Comparison of ENCODE assay signal across 10 cellular contexts in the genomic region with DNA sequence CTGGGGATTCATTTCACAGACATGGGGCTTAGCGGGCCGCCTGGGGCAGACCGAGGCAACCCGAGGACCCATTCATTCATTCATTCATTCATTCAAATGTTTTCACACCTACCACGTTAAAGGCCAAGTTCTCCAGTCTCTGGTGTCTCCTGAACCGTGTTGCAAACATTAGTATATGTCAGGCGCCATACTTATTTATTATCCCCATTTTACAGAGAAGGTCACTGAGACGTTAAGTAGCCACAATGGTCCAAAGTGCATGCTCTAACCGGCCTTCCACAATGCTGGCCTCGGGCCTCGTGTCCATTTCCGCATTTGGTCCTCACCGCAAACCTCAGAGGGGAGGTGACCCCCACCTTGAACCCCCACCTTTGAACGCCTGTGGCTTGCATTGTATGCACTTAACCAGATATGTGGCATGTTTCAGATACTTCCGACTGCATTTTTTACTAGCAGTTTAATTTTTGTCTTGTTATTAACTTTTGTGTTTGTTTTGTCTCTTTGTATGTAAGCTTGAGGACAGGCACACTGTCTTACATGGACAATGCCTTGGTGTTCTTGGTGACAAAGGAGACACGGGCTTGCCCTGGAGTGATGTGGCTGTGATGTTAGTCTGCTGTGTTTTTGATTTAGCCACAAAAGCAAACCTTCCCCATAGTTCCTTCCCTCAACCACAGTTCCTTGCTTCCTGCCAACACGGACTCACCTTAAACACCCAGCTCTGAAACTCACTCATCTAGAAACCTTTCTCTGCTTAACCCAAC. TPM values are rescaled to one million over a fixed set of nuclear protein-coding genes. Genes with fewer than 3 reads are reported as not detected.
DNase-seq lines count a peak whose midpoint lies in the region; ATAC-seq, FAIRE-seq and TF ChIP-seq lines count a peak whose summit lies in the region.
"Had no signal": no experiment of that assay in that cellular context is flagged by ENCODE, and none has a peak within 500 bp of the region (broad histone marks: within the 10 kb centered on the region; RNA-seq: fewer than 3 reads in every experiment).

No MANE protein-coding gene starts in this region.

- H3K4me2 ChIP-seq in Karpas-422 (ENCODE audit: low read depth, low read length, poor library complexity, severe bottlenecking), result no peak overlapping the region

- no peak overlapping the region for H2AFZ ChIP-seq in Karpas-422 (ENCODE audit: low read length)

- no peaks in the 10 kb centered on the region for H3K27me3 ChIP-seq in stomach smooth muscle (ENCODE audit: control insufficient read depth in 1 of 2, insufficient read depth in 2 of 2, low read length in 2 of 2)
- H3K27me3 ChIP-seq in heart right ventricle, result peaks cover 0 to 26% (median 0%) of the 10 kb centered on the region in 7 donors
- no peaks in the 10 kb centered on the region for H3K27me3 ChIP-seq in Karpas-422 (ENCODE audit: low read length)
- H3K27me3 ChIP-seq: adrenal gland had no signal

- FAIRE-seq in kidney (lab: Jason Lieb, UNC), result no peak
- FAIRE-seq: HTR-8/SVneo had no signal

- TF ChIP-seq CTCF in kidney (IDR thresholded peaks at IDR 0.05; ENCODE audit: borderline replicate concordance, extremely low read depth, insufficient read depth) (no peak), heart right ventricle (IDR thresholded peaks at IDR 0.05) (no peak)

- peaks cover 21% of the 10 kb centered on the region for H3K27me3 Mint-ChIP-seq in activated CD4-positive, alpha-beta T cell treated with anti-CD3 and anti-CD28 coated beads, Interleukin-2, amount 10 ng/mL, durations not matched to agents 24 days and 14 days
- H3K27me3 Mint-ChIP-seq in activated naive CD8-positive, alpha-beta T cell treated with anti-CD3 and anti-CD28 coated beads, Interleukin-2, amount 10 ng/mL, durations not matched to agents 7 days and 5 days, result peaks cover 41% of the 10 kb centered on the region

- no peak for ATAC-seq in activated naive CD8-positive, alpha-beta T cell treated with anti-CD3 and anti-CD28 coated beads, Interleukin-2, amount 10 ng/mL, durations not matched to agents 7 days and 5 days (ENCODE audit: low read depth)
- ATAC-seq in heart right ventricle, result no peak

- no peaks in the 10 kb centered on the region for H3K9me3 Mint-ChIP-seq in activated CD4-positive, alpha-beta T cell treated with anti-CD3 and anti-CD28 coated beads, Interleukin-2, amount 10 ng/mL, durations not matched to agents 24 days and 14 days
- no peaks in the 10 kb centered on the region for H3K9me3 Mint-ChIP-seq in activated naive CD8-positive, alpha-beta T cell treated with anti-CD3 and anti-CD28 coated beads, Interleukin-2, amount 10 ng/mL, durations not matched to agents 7 days and 5 days

- no peak overlapping the region for H3K27ac ChIP-seq in kidney (ENCODE audit: low read depth in 2 of 2, low read length in 2 of 2)
- no peak overlapping the region for H3K27ac ChIP-seq in stomach smooth muscle (ENCODE audit: low read length)
- no peak overlapping the region for H3K27ac ChIP-seq in heart right ventricle
- H3K27ac ChIP-seq in Karpas-422 (ENCODE audit: low read length), result no peak overlapping the region

- H3K9ac ChIP-seq in kidney (ENCODE audit: low read length in 2 of 2) (no peak overlapping the region), stomach smooth muscle (ENCODE audit: low read length in 2 of 2) (peak overlapping the region in 1 of 2 donors; percentile 71), Karpas-422 (ENCODE audit: low read length) (no peak overlapping the region)

- WGBS in heart right ventricle, 2 donors, result 75 to 78% methylated on average over 17 of the region's 17 CpGs

- H3K4me3 ChIP-seq in kidney (ENCODE audit: low read length in 2 of 2) (peak overlapping the region in 1 of 2 donors; percentile 65), stomach smooth muscle (ENCODE audit: low read length in 2 of 2) (peak overlapping the region; percentile 70 to 85), heart right ventricle (peak overlapping the region in 5 of 10 donors; percentile 64 to 90 (median 85)), Karpas-422 (ENCODE audit: low read length) (no peak overlapping the region)

- peaks cover 3 to 17% of the 10 kb centered on the region in 2 donors for H3K4me1 ChIP-seq in kidney (ENCODE audit: control insufficient read depth in 1 of 2, insufficient read depth in 1 of 2, low read depth in 1 of 2, low read length in 2 of 2)
- peaks cover 30% of the 10 kb centered on the region for H3K4me1 ChIP-seq in stomach smooth muscle (ENCODE audit: control insufficient read depth, insufficient read depth, low read length)
- H3K4me1 ChIP-seq in heart right ventricle, result peaks cover 0 to 39% (median 28%) of the 10 kb centered on the region in 9 donors
- no peaks in the 10 kb centered on the region for H3K4me1 ChIP-seq in Karpas-422 (ENCODE audit: low read length)

- H3K4me1 Mint-ChIP-seq in activated CD4-positive, alpha-beta T cell treated with anti-CD3 and anti-CD28 coated beads, Interleukin-2, amount 10 ng/mL, durations not matched to agents 24 days and 14 days, result peaks cover 40% of the 10 kb centered on the region
- peaks cover 32% of the 10 kb centered on the region for H3K4me1 Mint-ChIP-seq in activated naive CD8-positive, alpha-beta T cell treated with anti-CD3 and anti-CD28 coated beads, Interleukin-2, amount 10 ng/mL, durations not matched to agents 7 days and 5 days

- no peaks in the 10 kb centered on the region for H3K36me3 ChIP-seq in kidney (ENCODE audit: control insufficient read depth in 1 of 2, insufficient read depth in 2 of 2, low read length in 2 of 2)
- no peaks in the 10 kb centered on the region for H3K36me3 ChIP-seq in stomach smooth muscle (ENCODE audit: control insufficient read depth in 2 of 2, insufficient read depth in 2 of 2, low read length in 2 of 2)
- peaks cover 0 to 2% (median 0%) of the 10 kb centered on the region in 9 donors for H3K36me3 ChIP-seq in heart right ventricle
- H3K36me3 ChIP-seq in Karpas-422 (ENCODE audit: insufficient read depth, low read length), result no peaks in the 10 kb centered on the region
- H3K36me3 ChIP-seq: adrenal gland had no signal

- peak overlapping the region; percentile 78 for H3K4me3 Mint-ChIP-seq in activated CD4-positive, alpha-beta T cell treated with anti-CD3 and anti-CD28 coated beads, Interleukin-2, amount 10 ng/mL, durations not matched to agents 24 days and 14 days
- peak overlapping the region; percentile 75 for H3K4me3 Mint-ChIP-seq in activated naive CD8-positive, alpha-beta T cell treated with anti-CD3 and anti-CD28 coated beads, Interleukin-2, amount 10 ng/mL, durations not matched to agents 7 days and 5 days

- H3K9me3 ChIP-seq in kidney (ENCODE audit: control insufficient read depth in 1 of 2, low read length in 2 of 2) (no peaks in the 10 kb centered on the region), stomach smooth muscle (ENCODE audit: control insufficient read depth in 2 of 2, low read length in 2 of 2) (no peaks in the 10 kb centered on the region), heart right ventricle (no peaks in the 10 kb centered on the region), Karpas-422 (ENCODE audit: low read length) (no peaks in the 10 kb centered on the region)
- H3K9me3 ChIP-seq: adrenal gland had no signal

- no peaks in the 10 kb centered on the region for H3K79me2 ChIP-seq in Karpas-422 (ENCODE audit: low read length)

- H3K9me2 ChIP-seq in Karpas-422 (replicated peaks; ENCODE audit: insufficient read depth, low read length), result no peaks in the 10 kb centered on the region

- intact Hi-C loops in activated CD4-positive, alpha-beta T cell treated with anti-CD3 and anti-CD28 coated beads, Interleukin-2, amount 10 ng/mL, durations not matched to agents 24 days and 14 days (cut with micrococcal nuclease), result loop anchor here (2.0 kb wide), 1 partner anchor 55 kb away; a partner anchor contains a TSS
- intact Hi-C loops in kidney (cut with DNase I), result no loop called here
- intact Hi-C loops in heart right ventricle (cut with DNase I), result loop anchor here in 8 of 10 donors (2.0 to 10.0 kb wide), 9 partner anchors 35 to 135 kb away; a partner anchor contains a TSS

- H4K20me1 ChIP-seq in Karpas-422 (ENCODE audit: insufficient read depth, low read depth, low read length), result no peaks in the 10 kb centered on the region

- POLR2A ChIA-PET in activated naive CD8-positive, alpha-beta T cell treated with anti-CD3 and anti-CD28 coated beads, Interleukin-2, amount 10 ng/mL, durations not matched to agents 7 days and 5 days (lab: Charles Lee), result interaction anchor here (1.0 to 10.8 kb wide), 3 partner anchors 30 to 117 kb away, joined by 4 to 229 read pairs (median 5); a partner anchor contains a TSS

- DNase-seq in activated CD4-positive, alpha-beta T cell treated with anti-CD3 and anti-CD28 coated beads, Interleukin-2, amount 10 ng/mL, durations not matched to agents 24 days and 14 days, result peak; percentile 83
- no peak for DNase-seq in activated CD4-positive, alpha-beta T cell treated with anti-CD3 and anti-CD28 coated beads for 1 hour
- DNase-seq in activated naive CD8-positive, alpha-beta T cell treated with anti-CD3 and anti-CD28 coated beads, Interleukin-2, amount 10 ng/mL, durations not matched to agents 7 days and 5 days, result no peak
- DNase-seq in kidney, result peak; percentile 56
- DNase-seq in NCI-H146 (lab: John Stamatoyannopoulos, UW), result no peak
- no peak for DNase-seq in heart right ventricle
- DNase-seq in Karpas-422, result no peak

- H3K36me3 Mint-ChIP-seq in activated CD4-positive, alpha-beta T cell treated with anti-CD3 and anti-CD28 coated beads, Interleukin-2, amount 10 ng/mL, durations not matched to agents 24 days and 14 days (ENCODE audit: low read depth), result peaks cover 18% of the 10 kb centered on the region
- H3K36me3 Mint-ChIP-seq in activated naive CD8-positive, alpha-beta T cell treated with anti-CD3 and anti-CD28 coated beads, Interleukin-2, amount 10 ng/mL, durations not matched to agents 7 days and 5 days, result peaks cover 3% of the 10 kb centered on the region

- H3K27ac Mint-ChIP-seq in activated CD4-positive, alpha-beta T cell treated with anti-CD3 and anti-CD28 coated beads, Interleukin-2, amount 10 ng/mL, durations not matched to agents 24 days and 14 days, result peak overlapping the region; percentile 87
- H3K27ac Mint-ChIP-seq in activated naive CD8-positive, alpha-beta T cell treated with anti-CD3 and anti-CD28 coated beads, Interleukin-2, amount 10 ng/mL, durations not matched to agents 7 days and 5 days, result peak overlapping the region; percentile 47

RNA-seq across cellular contexts. Expression of a gene that starts 1.2 kb away (rescaled TPM):
- total RNA-seq in activated CD4-positive, alpha-beta T cell treated with anti-CD3 and anti-CD28 coated beads, Interleukin-2, amount 10 ng/mL, durations not matched to agents 24 days and 14 days, result 32.3 and 36.8 TPM in 2 replicates
- 10 to 100 TPM; 21.6 to 21.8 TPM for total RNA-seq in activated naive CD8-positive, alpha-beta T cell treated with anti-CD3 and anti-CD28 coated beads, Interleukin-2, amount 10 ng/mL, durations not matched to agents 7 days and 5 days
- 23.1 TPM for total RNA-seq in kidney
- polyA plus RNA-seq in kidney (ENCODE audit: insufficient read depth, low read depth, low replicate concordance), result 7.5 TPM
- total RNA-seq in heart right ventricle, result 1 to 10 TPM; 3.2 to 8.2 (median 4.7) TPM
- polyA plus RNA-seq in heart right ventricle, result 1 to 10 TPM; 2.2 to 2.3 TPM
- not detected in 2 replicates for total RNA-seq in Karpas-422 (2014; rRNA removed; shearing (Covaris generic); ENCODE audit: low replicate concordance)

RNA-seq across cellular contexts. Expression of a gene that starts 55.4 kb away (rescaled TPM):
- 2.8 and 5.2 TPM in 2 replicates for total RNA-seq in activated CD4-positive, alpha-beta T cell treated with anti-CD3 and anti-CD28 coated beads, Interleukin-2, amount 10 ng/mL, durations not matched to agents 24 days and 14 days
- total RNA-seq in activated naive CD8-positive, alpha-beta T cell treated with anti-CD3 and anti-CD28 coated beads, Interleukin-2, amount 10 ng/mL, durations not matched to agents 7 days and 5 days, result 1 to 10 TPM; 2.5 to 3.3 TPM
- total RNA-seq in kidney (49.3 TPM), heart right ventricle (10 to 100 TPM; 18.5 to 60.8 (median 44.7) TPM)
- polyA plus RNA-seq in kidney (ENCODE audit: insufficient read depth, low read depth, low replicate concordance) (352 TPM), heart right ventricle (10 to 100 TPM; 12.7 to 24.0 TPM)
- total RNA-seq in Karpas-422 (2014; rRNA removed; shearing (Covaris generic); ENCODE audit: low replicate concordance), result 0.58 TPM in 1 of 2 replicates, not detected in the other

Comparison
In these comparisons a context has a peak if more than half of its experiments do, and no peak if none do; other contexts are left out.
1. DNase-seq: peak in activated CD4-positive, alpha-beta T cell treated with anti-CD3 and anti-CD28 coated beads, Interleukin-2, amount 10 ng/mL, durations not matched to agents 24 days and 14 days (single experiment) and kidney (single experiment); none in activated CD4-positive, alpha-beta T cell treated with anti-CD3 and anti-CD28 coated beads for 1 hour (single experiment), activated naive CD8-positive, alpha-beta T cell treated with anti-CD3 and anti-CD28 coated beads, Interleukin-2, amount 10 ng/mL, durations not matched to agents 7 days and 5 days (single experiment), NCI-H146 (single experiment), heart right ventricle (0 of 2) and Karpas-422 (single experiment).